9 cellular contexts compared by ENCODE assay signal in the genomic region with DNA sequence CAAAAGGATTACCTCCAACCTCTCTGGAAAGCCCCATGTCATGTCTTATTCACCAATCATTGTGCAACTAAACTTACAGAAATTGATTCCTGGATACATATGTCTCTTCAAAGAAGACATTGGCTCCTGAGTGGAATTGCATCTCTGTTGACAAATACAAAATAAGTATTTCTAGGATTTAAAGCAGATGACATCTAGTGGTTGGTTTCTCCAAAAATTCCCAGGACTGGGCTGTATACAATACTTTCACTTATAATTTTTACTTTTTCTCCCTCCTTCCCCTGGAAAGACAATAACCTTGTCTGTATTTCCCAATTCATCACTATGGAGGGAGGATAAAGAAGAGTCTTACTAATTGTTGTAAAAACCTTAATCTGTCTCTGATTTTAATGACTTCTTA.
"Had no signal": no experiment of that assay in that cellular context is flagged by ENCODE, and none has a peak within 500 bp of the region (broad histone marks: within the 10 kb centered on the region; RNA-seq: fewer than 3 reads in every experiment).

No MANE protein-coding gene starts in this region.

- H3K36me3 ChIP-seq: HAP-1 had no signal

- DNase-seq: GOT3, H7, HFFc6, IMR-90, KG1 had no signal

- ATAC-seq: HCT116, K562 had no signal

- H3K4me3 ChIP-seq: HAP-1, K562 had no signal

- H3K27ac ChIP-seq: HL-60 had no signal
